ENCODE assay signal across 19 cellular contexts in the genomic region with DNA sequence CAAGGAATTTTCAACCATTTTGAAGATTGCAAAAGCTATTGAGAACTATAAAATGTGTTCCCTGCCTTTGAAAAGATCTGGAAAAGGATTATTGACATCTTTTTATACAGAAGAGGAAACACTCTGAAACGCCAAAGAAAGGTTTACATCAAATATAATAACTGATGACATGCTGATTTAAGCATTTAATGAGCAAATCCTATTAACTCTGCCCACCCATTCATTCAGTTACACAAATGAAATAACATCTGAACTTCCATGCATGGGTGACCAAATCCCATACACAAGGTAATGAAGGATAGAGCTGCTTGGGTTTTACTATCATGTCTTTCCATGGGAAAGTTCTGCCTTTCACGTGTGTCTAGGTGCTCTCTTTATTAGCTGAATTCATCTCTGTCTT.
DNase-seq lines count a peak whose midpoint lies in the region; ATAC-seq, FAIRE-seq and TF ChIP-seq lines count a peak whose summit lies in the region.
"Had no signal": no experiment of that assay in that cellular context is flagged by ENCODE, and none has a peak within 500 bp of the region (broad histone marks: within the 10 kb centered on the region; RNA-seq: fewer than 3 reads in every experiment).

No MANE protein-coding gene starts in this region.

- H3K79me2 ChIP-seq in ACC112 (ENCODE audit: control insufficient read depth, insufficient read depth, low read length, unreplicated experiment) (no peaks in the 10 kb centered on the region), astrocyte (ENCODE audit: insufficient read depth, low read length) (no peaks in the 10 kb centered on the region), PC-9 (ENCODE audit: low read depth) (no peaks in the 10 kb centered on the region)

- H3K27ac ChIP-seq in ACC112 (ENCODE audit: low read depth, low read length) = no peak overlapping the region
- H3K27ac ChIP-seq in astrocyte (ENCODE audit: low read depth, low read length) = no peak overlapping the region
- H3K27ac ChIP-seq in coronary artery = no peak overlapping the region
- H3K27ac ChIP-seq in PC-9 = no peak overlapping the region
- H3K27ac ChIP-seq: C4-2B, SJCRH30 had no signal

- H2AFZ ChIP-seq in ACC112 (ENCODE audit: low read length, unreplicated experiment) = peak overlapping the region; percentile 23
- H2AFZ ChIP-seq in astrocyte (ENCODE audit: low read depth, low read length) = peak overlapping the region; percentile 25
- no peak overlapping the region; the same call in 1 of the 2 replicates for H2AFZ ChIP-seq in PC-9

- peak overlapping the region; percentile 19 for H3K27ac Mint-ChIP-seq in astrocyte (ENCODE audit: unreplicated experiment)
- peak overlapping the region; percentile 22 for H3K27ac Mint-ChIP-seq in mesothelial cell of epicardium

- no peak overlapping the region for H3K4me2 ChIP-seq in astrocyte (ENCODE audit: low read length)
- no peak overlapping the region for H3K4me2 ChIP-seq in PC-9

- no peak overlapping the region for H3K4me3 Mint-ChIP-seq in astrocyte (ENCODE audit: unreplicated experiment)
- no peak overlapping the region for H3K4me3 Mint-ChIP-seq in mesothelial cell of epicardium
- H3K4me3 Mint-ChIP-seq: H9 had no signal

- TF ChIP-seq CTCF in astrocyte (IDR thresholded peaks at IDR 0.05; ENCODE audit: insufficient read depth, low read depth, low read length) = no peak
- TF ChIP-seq CTCF in mesothelial cell of epicardium (IDR thresholded peaks at IDR 0.05; ENCODE audit: unreplicated experiment) = no peak
- TF ChIP-seq CTCF in coronary artery (IDR thresholded peaks at IDR 0.05) = no peak
- TF ChIP-seq CTCF in BE2C (IDR thresholded peaks at IDR 0.05; ENCODE audit: low read depth, low read length) = no peak
- no peak for TF ChIP-seq CTCF in PC-9 (conservative IDR thresholded peaks at IDR 0.05)

- H3K9me3 ChIP-seq in astrocyte (ENCODE audit: insufficient read depth, low read depth, low read length) (no peaks in the 10 kb centered on the region), BE2C (no peaks in the 10 kb centered on the region), PC-9 (ENCODE audit: insufficient read depth, low read depth) (peaks cover 4% of the 10 kb centered on the region; the same call in 1 of the 2 replicates)
- H3K9me3 ChIP-seq: SJCRH30 had no signal

- H3K4me1 ChIP-seq in ACC112 (ENCODE audit: control insufficient read depth, insufficient read depth, low read length, unreplicated experiment) = peaks cover 32% of the 10 kb centered on the region
- peaks cover 31% of the 10 kb centered on the region for H3K4me1 ChIP-seq in astrocyte (ENCODE audit: insufficient read depth, low read length)
- H3K4me1 ChIP-seq in BE2C = no peaks in the 10 kb centered on the region
- H3K4me1 ChIP-seq in PC-9 (replicated peaks; ENCODE audit: insufficient read depth) = peaks cover 40% of the 10 kb centered on the region
- H3K4me1 ChIP-seq: SJCRH30 had no signal

- CTCF ChIA-PET in PC-9 (lab: Charles Lee) = no interaction called here

- POLR2A ChIA-PET in PC-9 (lab: Charles Lee; ENCODE audit: unreplicated experiment) = no interaction called here

- no peak overlapping the region for H3K9ac ChIP-seq in astrocyte (ENCODE audit: low read length)

- H3K4me1 Mint-ChIP-seq in astrocyte (ENCODE audit: low read depth, unreplicated experiment) = peaks cover 38% of the 10 kb centered on the region
- H3K4me1 Mint-ChIP-seq in mesothelial cell of epicardium = peaks cover 44% of the 10 kb centered on the region

- DNase-seq in NCI-H82 (lab: John Stamatoyannopoulos, UW) (peak; percentile 74), astrocyte (ENCODE audit: low read depth) (no peak), mesothelial cell of epicardium (ENCODE audit: low spot score in 2 of 2, unreplicated experiment in 2 of 2) (no peak), coronary artery (ENCODE audit: low spot score) (no peak), BE2C (no peak), PC-9 (no peak)
- DNase-seq: H9, NCI-H1105 treated with DMSO at 0.1 percent for 48 hours, NCI-H1694 treated with DMSO at 0.1 percent for 48 hours, NCI-H2107, NCI-H510A, NCI-H774, SJCRH30, SW 1271 had no signal

- H3K9me2 ChIP-seq in PC-9 (ENCODE audit: insufficient read depth) = no peaks in the 10 kb centered on the region

- BruUV-seq in PC-9 (replicated peaks; lab: Mats Ljungman, UMichigan) = no TSS peak

- H4K20me1 ChIP-seq in astrocyte (ENCODE audit: insufficient read depth, low read length) (no peaks in the 10 kb centered on the region), PC-9 (ENCODE audit: insufficient read depth) (no peaks in the 10 kb centered on the region)

- no peak overlapping the region for H3K4me3 ChIP-seq in ACC112 (ENCODE audit: low read depth, low read length)
- H3K4me3 ChIP-seq in astrocyte (ENCODE audit: insufficient read depth, low read depth, low read length) = no peak overlapping the region
- no peak overlapping the region for H3K4me3 ChIP-seq in coronary artery
- H3K4me3 ChIP-seq in BE2C (ENCODE audit: low read depth, low read length) = no peak overlapping the region
- no peak overlapping the region for H3K4me3 ChIP-seq in PC-9
- H3K4me3 ChIP-seq: K562, SJCRH30 had no signal

- peak; percentile 73 for FAIRE-seq in astrocyte (lab: Jason Lieb, UNC)
- FAIRE-seq: A204.1, K562 had no signal

- no peaks in the 10 kb centered on the region for H3K36me3 ChIP-seq in ACC112 (ENCODE audit: insufficient read depth, low read length)
- no peaks in the 10 kb centered on the region for H3K36me3 ChIP-seq in astrocyte (ENCODE audit: insufficient read depth, low read length)
- H3K36me3 ChIP-seq in BE2C = no peaks in the 10 kb centered on the region
- no peaks in the 10 kb centered on the region; the same call in 1 of the 2 replicates for H3K36me3 ChIP-seq in PC-9 (ENCODE audit: low read depth)
- H3K36me3 ChIP-seq: SJCRH30 had no signal

- H3K27me3 Mint-ChIP-seq in astrocyte (ENCODE audit: low read depth, unreplicated experiment) = no peaks in the 10 kb centered on the region
- H3K27me3 Mint-ChIP-seq in mesothelial cell of epicardium (ENCODE audit: low read depth) = no peaks in the 10 kb centered on the region

- no peak for ATAC-seq in GM18502 (IDR thresholded peaks at IDR 0.05; ENCODE audit: poor library complexity, unreplicated experiment)
- ATAC-seq: K562 had no signal

- peaks cover 26% of the 10 kb centered on the region for H3F3A ChIP-seq in PC-9 (ENCODE audit: insufficient read depth, low read depth)

- H3K27me3 ChIP-seq in ACC112 (ENCODE audit: insufficient read depth, low read length) (no peaks in the 10 kb centered on the region), astrocyte (ENCODE audit: insufficient read depth, low read length) (no peaks in the 10 kb centered on the region), BE2C (no peaks in the 10 kb centered on the region), PC-9 (ENCODE audit: insufficient read depth, low read depth) (no peaks in the 10 kb centered on the region)
- H3K27me3 ChIP-seq: SJCRH30 had no signal

- H3K36me3 Mint-ChIP-seq in astrocyte (ENCODE audit: low read depth, unreplicated experiment) (peaks cover 8% of the 10 kb centered on the region), mesothelial cell of epicardium (peaks cover 2% of the 10 kb centered on the region)

- intact Hi-C loops in PC-9 (cut with micrococcal nuclease; ENCODE audit: unreplicated experiment) = no loop called here

- H3K9me3 Mint-ChIP-seq in astrocyte (ENCODE audit: unreplicated experiment) (peaks cover under 1% of the 10 kb centered on the region), mesothelial cell of epicardium (peaks cover 5% of the 10 kb centered on the region)
- H3K9me3 Mint-ChIP-seq: H9 had no signal
